ENCODE assay signal across 1 cellular context in genomic region chr2:31765078-31765835, GRCh38.
TF ChIP-seq lines count a peak whose summit lies in the region.

No MANE protein-coding gene starts in this region.

TF ChIP-seq in HepG2, 621 proteins besides CTCF, POLR2A, EP300 and RAD21 (continued from another document):
- TF ChIP-seq, protein P1, sequence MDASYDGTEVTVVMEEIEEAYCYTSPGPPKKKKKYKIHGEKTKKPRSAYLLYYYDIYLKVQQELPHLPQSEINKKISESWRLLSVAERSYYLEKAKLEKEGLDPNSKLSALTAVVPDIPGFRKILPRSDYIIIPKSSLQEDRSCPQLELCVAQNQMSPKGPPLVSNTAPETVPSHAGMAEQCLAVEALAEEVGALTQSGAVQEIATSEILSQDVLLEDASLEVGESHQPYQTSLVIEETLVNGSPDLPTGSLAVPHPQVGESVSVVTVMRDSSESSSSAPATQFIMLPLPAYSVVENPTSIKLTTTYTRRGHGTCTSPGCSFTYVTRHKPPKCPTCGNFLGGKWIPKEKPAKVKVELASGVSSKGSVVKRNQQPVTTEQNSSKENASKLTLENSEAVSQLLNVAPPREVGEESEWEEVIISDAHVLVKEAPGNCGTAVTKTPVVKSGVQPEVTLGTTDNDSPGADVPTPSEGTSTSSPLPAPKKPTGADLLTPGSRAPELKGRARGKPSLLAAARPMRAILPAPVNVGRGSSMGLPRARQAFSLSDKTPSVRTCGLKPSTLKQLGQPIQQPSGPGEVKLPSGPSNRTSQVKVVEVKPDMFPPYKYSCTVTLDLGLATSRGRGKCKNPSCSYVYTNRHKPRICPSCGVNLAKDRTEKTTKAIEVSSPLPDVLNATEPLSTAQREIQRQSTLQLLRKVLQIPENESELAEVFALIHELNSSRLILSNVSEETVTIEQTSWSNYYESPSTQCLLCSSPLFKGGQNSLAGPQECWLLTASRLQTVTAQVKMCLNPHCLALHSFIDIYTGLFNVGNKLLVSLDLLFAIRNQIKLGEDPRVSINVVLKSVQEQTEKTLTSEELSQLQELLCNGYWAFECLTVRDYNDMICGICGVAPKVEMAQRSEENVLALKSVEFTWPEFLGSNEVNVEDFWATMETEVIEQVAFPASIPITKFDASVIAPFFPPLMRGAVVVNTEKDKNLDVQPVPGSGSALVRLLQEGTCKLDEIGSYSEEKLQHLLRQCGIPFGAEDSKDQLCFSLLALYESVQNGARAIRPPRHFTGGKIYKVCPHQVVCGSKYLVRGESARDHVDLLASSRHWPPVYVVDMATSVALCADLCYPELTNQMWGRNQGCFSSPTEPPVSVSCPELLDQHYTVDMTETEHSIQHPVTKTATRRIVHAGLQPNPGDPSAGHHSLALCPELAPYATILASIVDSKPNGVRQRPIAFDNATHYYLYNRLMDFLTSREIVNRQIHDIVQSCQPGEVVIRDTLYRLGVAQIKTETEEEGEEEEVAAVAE (CRISPR knock-in tag; IDR thresholded peaks at IDR 0.05; ENCODE audit: borderline replicate concordance): no peak
- no peak for TF ChIP-seq KMT2B (CRISPR knock-in tag; IDR thresholded peaks at IDR 0.05)
TF ChIP-seq in HepG2: peak in this region for 1.
